Comparison of ENCODE assay signal across 18 cellular contexts in the genomic region with DNA sequence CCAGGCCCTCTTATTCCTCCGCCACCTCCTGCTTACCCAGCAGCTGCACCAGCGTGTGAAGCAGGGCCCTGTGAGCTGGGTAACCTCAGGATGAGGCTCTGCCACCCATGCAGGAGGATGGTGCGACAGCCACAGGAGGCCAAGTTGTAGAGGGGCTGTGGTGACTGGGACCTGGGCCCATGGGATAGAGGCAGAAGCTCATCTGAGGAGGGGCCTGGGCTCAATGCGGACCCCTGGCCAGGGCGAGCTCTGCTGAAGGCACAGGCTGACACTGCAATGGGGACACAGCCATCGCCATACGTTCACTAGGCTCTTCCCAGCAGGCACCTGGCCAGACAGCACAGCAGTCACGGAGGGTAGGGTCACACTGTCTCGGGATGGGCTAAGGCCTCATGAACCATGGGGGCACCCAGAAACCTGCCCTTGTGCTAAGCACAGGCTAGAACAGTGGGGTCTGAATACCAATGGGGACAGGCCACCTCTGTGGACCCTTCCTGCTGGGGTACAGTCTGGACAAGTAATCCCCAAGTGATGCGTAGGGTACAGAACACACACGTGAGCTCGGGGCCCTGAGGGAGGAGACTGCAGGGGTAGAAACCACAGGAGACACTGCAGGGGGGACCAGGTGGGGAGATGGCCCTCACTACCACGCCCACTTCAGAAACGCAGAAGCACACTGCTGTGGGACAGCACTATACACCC. TPM values are rescaled to one million over a fixed set of nuclear protein-coding genes. Genes with fewer than 3 reads are reported as not detected.
"Had no signal": no experiment of that assay in that cellular context is flagged by ENCODE, and none has a peak within 500 bp of the region (broad histone marks: within the 10 kb centered on the region; RNA-seq: fewer than 3 reads in every experiment).

No MANE protein-coding gene starts in this region.

- H3K9me3 ChIP-seq: pancreas, tibial artery, uterus had no signal

- H3K4me3 Mint-ChIP-seq: activated CD4-positive, alpha-beta T cell treated with anti-CD3 and anti-CD28 coated beads, Interleukin-2, amount 10 ng/mL, durations not matched to agents 7 days and 5 days; activated T-cell treated with anti-CD3 and anti-CD28 coated beads, Interleukin-2, amount 50 U/mL, for 4 hours; neural crest cell; T-helper 2 cell treated with Interferon-gamma antibody and Interleukin-4, amounts not matched to agents 5 μg/mL and 100 μg/mL, for 36 hours had no signal

- H3K9me3 Mint-ChIP-seq: activated CD4-positive, alpha-beta T cell treated with anti-CD3 and anti-CD28 coated beads, Interleukin-2, amount 10 ng/mL, durations not matched to agents 7 days and 5 days; activated naive CD4-positive, alpha-beta T cell treated with anti-CD3 and anti-CD28 coated beads, Interleukin-2, amount 50 U/mL, for 72 hours; activated T-cell treated with anti-CD3 and anti-CD28 coated beads, Interleukin-2, amount 50 U/mL, for 4 hours; neural crest cell; T-helper 2 cell treated with Interferon-gamma antibody and Interleukin-4, amounts not matched to agents 5 μg/mL and 100 μg/mL, for 36 hours had no signal

- H3K4me1 ChIP-seq: pancreas, uterus had no signal

- H3K27ac ChIP-seq: epithelial cell of prostate, pancreas, tibial artery, uterus had no signal

- DNase-seq: activated CD4-positive, alpha-beta T cell treated with anti-CD3 and anti-CD28 coated beads, Interleukin-2, amount 10 ng/mL, durations not matched to agents 7 days and 5 days; activated CD4-positive, CD25-positive, alpha-beta regulatory T cell; activated gamma-delta T cell; activated T-cell treated with anti-CD3 and anti-CD28 coated beads, Interleukin-2, amount 50 U/mL, for 4 hours; effector memory CD4-positive, alpha-beta T cell; foreskin melanocyte; kidney glomerular epithelial cell; mesendoderm; stimulated activated CD4-positive, alpha-beta T cell treated with anti-CD3 and anti-CD28 coated beads, Interleukin-1b, Interleukin-23, amount 100 ng/mL, for 48 hours; uterus had no signal

- H3K36me3 ChIP-seq: pancreas, uterus had no signal

- H3K4me1 Mint-ChIP-seq: activated CD4-positive, alpha-beta T cell treated with anti-CD3 and anti-CD28 coated beads, Interleukin-2, amount 10 ng/mL, durations not matched to agents 7 days and 5 days had no signal

- H3K4me3 ChIP-seq: pancreas, tibial artery, uterus had no signal

- H3K27me3 Mint-ChIP-seq: activated CD4-positive, alpha-beta T cell treated with anti-CD3 and anti-CD28 coated beads, Interleukin-2, amount 10 ng/mL, durations not matched to agents 7 days and 5 days had no signal

- H3K27ac Mint-ChIP-seq: activated CD4-positive, alpha-beta T cell treated with anti-CD3 and anti-CD28 coated beads, Interleukin-2, amount 10 ng/mL, durations not matched to agents 7 days and 5 days; activated naive CD4-positive, alpha-beta T cell treated with anti-CD3 and anti-CD28 coated beads, Interleukin-2, amount 50 U/mL, for 72 hours; T-helper 2 cell treated with Interferon-gamma antibody and Interleukin-4, amounts not matched to agents 5 μg/mL and 100 μg/mL, for 36 hours had no signal

- H3K27me3 ChIP-seq: pancreas, tibial artery, uterus had no signal

RNA-seq across cellular contexts. Expression of gene TBX1, which starts 58.8 kb away (rescaled TPM):
- total RNA-seq: activated CD4-positive, alpha-beta T cell treated with anti-CD3 and anti-CD28 coated beads, Interleukin-2, amount 10 ng/mL, durations not matched to agents 7 days and 5 days; activated CD8-positive, alpha-beta memory T cell treated with anti-CD3 and anti-CD28 coated beads for 36 hours; activated naive CD4-positive, alpha-beta T cell treated with anti-CD3 and anti-CD28 coated beads, Interleukin-2, amount 50 U/mL, for 72 hours; activated T-cell treated with anti-CD3 and anti-CD28 coated beads, Interleukin-2, amount 50 U/mL, for 4 hours; fibroblast of lung; neural crest cell had no signal
- polyA plus RNA-seq: fibroblast of lung had no signal
